27 cellular contexts compared by ENCODE assay signal in the genomic region with DNA sequence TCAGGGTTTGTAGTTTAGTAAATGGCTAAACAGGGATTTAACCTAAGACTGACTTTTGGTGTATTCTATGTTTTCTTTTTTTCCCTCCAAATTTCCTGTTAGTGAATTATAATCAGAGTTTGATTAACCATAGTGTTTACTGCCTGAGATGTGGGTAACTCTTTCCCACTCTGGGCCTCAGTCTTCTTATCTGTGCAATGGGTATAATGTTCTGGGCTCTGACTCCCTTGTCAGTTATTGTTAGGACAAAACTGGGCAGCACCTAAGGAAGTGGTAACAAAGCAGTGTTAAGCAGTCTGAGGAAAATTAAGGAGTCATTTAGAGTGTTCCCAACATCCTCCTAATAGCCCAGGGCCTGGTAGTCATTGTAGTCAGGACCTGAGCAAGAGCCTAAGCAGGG.
"Had no signal": no experiment of that assay in that cellular context is flagged by ENCODE, and none has a peak within 500 bp of the region (broad histone marks: within the 10 kb centered on the region; RNA-seq: fewer than 3 reads in every experiment).

No MANE protein-coding gene starts in this region.

- H3K36me3 ChIP-seq: colonic mucosa, esophagus squamous epithelium, gastrocnemius medialis, gastroesophageal sphincter, heart left ventricle, heart right ventricle had no signal

- ATAC-seq: effector memory CD8-positive, alpha-beta T cell; esophagus mucosa; foreskin keratinocyte; gastrocnemius medialis; heart left ventricle; heart right ventricle had no signal

- FAIRE-seq: colon, endometrium, endothelial cell of umbilical vein, frontal cortex had no signal

- H3K4me1 ChIP-seq: colonic mucosa, esophagus squamous epithelium, foreskin keratinocyte, gastrocnemius medialis, gastroesophageal sphincter, heart left ventricle, heart right ventricle had no signal

- H3K4me3 ChIP-seq: colonic mucosa, coronary artery, dorsolateral prefrontal cortex, esophagus squamous epithelium, gastrocnemius medialis, gastroesophageal sphincter, heart left ventricle, heart right ventricle had no signal

- DNase-seq: colonic mucosa; cortex of kidney; dermis blood vessel endothelial cell; dorsolateral prefrontal cortex; effector CD4-positive, alpha-beta T cell; effector CD8-positive, alpha-beta T cell; effector memory CD4-positive, alpha-beta T cell; effector memory CD8-positive, alpha-beta T cell; endodermal cell; erythroblast; esophagus squamous epithelium; foreskin fibroblast; foreskin keratinocyte; foreskin melanocyte; gastrocnemius medialis; glutamatergic neuron; head of caudate nucleus; heart left ventricle; heart right ventricle had no signal

- H3K9me3 ChIP-seq: colonic mucosa, esophagus squamous epithelium, gastrocnemius medialis, gastroesophageal sphincter, heart left ventricle, heart right ventricle had no signal

- H3K27ac ChIP-seq: colonic mucosa, coronary artery, dorsolateral prefrontal cortex, epithelial cell of prostate, esophagus squamous epithelium, foreskin keratinocyte, gastrocnemius medialis, gastroesophageal sphincter, heart left ventricle, heart right ventricle had no signal
